Comparison of ENCODE assay signal across 24 cellular contexts in the genomic region with DNA sequence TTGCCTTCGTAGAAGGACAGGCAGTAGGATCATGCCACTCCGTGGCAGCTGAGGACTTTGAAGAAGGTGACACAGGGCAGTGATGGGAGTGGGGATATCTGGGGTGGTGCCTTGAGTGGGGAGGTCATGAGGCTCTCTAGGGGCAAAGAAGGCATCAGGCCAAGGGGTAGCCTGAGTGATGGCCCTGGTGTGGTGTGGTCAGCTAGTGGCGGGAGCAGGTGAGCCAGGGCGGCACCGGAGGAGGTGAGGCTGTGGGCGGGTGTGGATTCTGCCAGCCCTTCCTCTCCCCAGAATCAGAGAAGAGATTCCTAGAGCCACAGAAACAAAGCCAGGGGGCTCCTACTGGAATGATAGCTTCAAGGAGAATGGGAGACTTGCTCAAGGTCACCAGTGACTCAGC. TPM values are rescaled to one million over a fixed set of nuclear protein-coding genes. Genes with fewer than 3 reads are reported as not detected.
"Had no signal": no experiment of that assay in that cellular context is flagged by ENCODE, and none has a peak within 500 bp of the region (broad histone marks: within the 10 kb centered on the region; RNA-seq: fewer than 3 reads in every experiment).

No MANE protein-coding gene starts in this region.

- H3K27ac Mint-ChIP-seq: endodermal cell, naive B cell, nephron progenitor cell, progenitor cell of endocrine pancreas had no signal

- H3K4me3 Mint-ChIP-seq: endodermal cell; nephron progenitor cell; stimulated activated naive CD8-positive, alpha-beta T cell treated with anti-CD3 and anti-CD28 coated beads, Interleukin-15, Interleukin-2, amounts not matched to agents 100 ng/mL and 50 ng/mL, for 24 hours had no signal

- FAIRE-seq: endothelial cell of umbilical vein, small intestine had no signal

- H3K27me3 ChIP-seq: ovary, testis had no signal

- H3K36me3 ChIP-seq: heart left ventricle, ovary, transverse colon had no signal

- H3K9me3 Mint-ChIP-seq: endodermal cell; nephron progenitor cell; stimulated activated naive CD8-positive, alpha-beta T cell treated with anti-CD3 and anti-CD28 coated beads, Interleukin-15, Interleukin-2, amounts not matched to agents 100 ng/mL and 50 ng/mL, for 24 hours had no signal

- H3K4me3 ChIP-seq: coronary artery, heart left ventricle, ovary, testis, transverse colon had no signal

- H3K4me1 ChIP-seq: heart left ventricle, testis, transverse colon had no signal

- H3K4me1 Mint-ChIP-seq: endodermal cell, naive B cell, nephron progenitor cell had no signal

- H3K27ac ChIP-seq: coronary artery, heart left ventricle, ovary, testis, transverse colon had no signal

- H3K27me3 Mint-ChIP-seq: stimulated activated naive CD8-positive, alpha-beta T cell treated with anti-CD3 and anti-CD28 coated beads, Interleukin-15, Interleukin-2, amounts not matched to agents 100 ng/mL and 50 ng/mL, for 24 hours had no signal

- ATAC-seq: heart left ventricle, right cardiac atrium had no signal

- DNase-seq: effector CD4-positive, alpha-beta T cell; endodermal cell; foreskin melanocyte; heart left ventricle; hippocampal formation; kidney glomerular epithelial cell; mesendoderm; naive B cell; nephron progenitor cell; ovary; right cardiac atrium; small intestine; stimulated activated CD4-positive, alpha-beta T cell treated with anti-CD3 and anti-CD28 coated beads, Interleukin-2, amount 100 ng/mL, for 48 hours; testis; transverse colon had no signal

- H3K9me3 ChIP-seq: heart left ventricle, ovary, testis, transverse colon had no signal

RNA-seq across cellular contexts. Expression of gene WNT7A, which starts 18.4 kb away (rescaled TPM):
- total RNA-seq: dermis microvascular lymphatic vessel endothelial cell, endothelial cell of umbilical vein, glomerular endothelial cell, heart left ventricle, liver, lung microvascular endothelial cell, progenitor cell of endocrine pancreas, right cardiac atrium, transverse colon, urinary bladder had no signal
